Comparison of ENCODE assay signal across 8 cellular contexts in genomic region chr11:121293276-121293569, GRCh38. TPM values are rescaled to one million over a fixed set of nuclear protein-coding genes. Genes with fewer than 3 reads are reported as not detected.
DNase-seq lines count a peak whose midpoint lies in the region; FAIRE-seq and TF ChIP-seq lines count a peak whose summit lies in the region.

No MANE protein-coding gene starts in this region.

- peaks cover 5% of the 10 kb centered on the region for H3F3A ChIP-seq in neural progenitor cell (ENCODE audit: low read depth)

- H3K4me2 ChIP-seq in OCI-LY3 (ENCODE audit: low read length) (peak overlapping the region; percentile 86), endothelial cell of umbilical vein (ENCODE audit: insufficient read depth, low read length) (peak overlapping the region; percentile 89), neural progenitor cell (peak overlapping the region; percentile 87)

- TF ChIP-seq POLR2A in endothelial cell of umbilical vein (IDR thresholded peaks at IDR 0.05; ENCODE audit: low read depth, low read length), result no peak

- H3K9me1 ChIP-seq in endothelial cell of umbilical vein (replicated peaks; ENCODE audit: control insufficient read depth, extremely low read depth, insufficient read depth, low read length), result no peaks in the 10 kb centered on the region

- CTCF ChIA-PET in CD8-positive, alpha-beta memory T cell (lab: Charles Lee), result interaction anchor here (0.8 kb wide), 1 partner anchor 190 kb away, joined by 3 read pairs; no protein-coding TSS in a partner anchor
- CTCF ChIA-PET in endothelial cell of umbilical vein (lab: Charles Lee), result interaction anchor here (2.7 kb wide), 1 partner anchor 298 kb away, joined by 14 read pairs; no protein-coding TSS in a partner anchor

- no peaks in the 10 kb centered on the region for H3K27me3 ChIP-seq in CD8-positive, alpha-beta memory T cell (ENCODE audit: insufficient read depth, low read length, poor library complexity, severe bottlenecking)
- H3K27me3 ChIP-seq in OCI-LY3 (ENCODE audit: low read depth, low read length), result no peaks in the 10 kb centered on the region
- peaks cover 0 to 3% of the 10 kb centered on the region in 2 experiments for H3K27me3 ChIP-seq in endothelial cell of umbilical vein (ENCODE audit: control insufficient read depth in 2 of 2, insufficient read depth in 2 of 2, low read length in 2 of 2)
- H3K27me3 ChIP-seq in neural progenitor cell, result no peaks in the 10 kb centered on the region

- H4K20me1 ChIP-seq in OCI-LY3 (ENCODE audit: insufficient read depth, low read length) (peaks cover 49% of the 10 kb centered on the region), endothelial cell of umbilical vein (replicated peaks; ENCODE audit: control insufficient read depth, extremely low read depth, insufficient read depth, low read length) (peaks cover 1% of the 10 kb centered on the region), neural progenitor cell (ENCODE audit: low read depth) (peaks cover 34% of the 10 kb centered on the region)

- FAIRE-seq in endothelial cell of umbilical vein (lab: Jason Lieb, UNC), result peak; percentile 64

- H3K4me1 Mint-ChIP-seq in CD8-positive, alpha-beta memory T cell, result peaks cover 35 to 65% (median 52%) of the 10 kb centered on the region in 3 donors
- H3K4me1 Mint-ChIP-seq in neural progenitor cell, result peaks cover 29% of the 10 kb centered on the region

- H3K27ac Mint-ChIP-seq in CD8-positive, alpha-beta memory T cell, result peak overlapping the region; percentile 98 to 100 (median 99)
- peak overlapping the region; percentile 84 for H3K27ac Mint-ChIP-seq in neural progenitor cell

- TF ChIP-seq CTCF in OCI-LY3 (IDR thresholded peaks at IDR 0.05; ENCODE audit: low read depth, low read length) (no peak), endothelial cell of umbilical vein (IDR thresholded peaks at IDR 0.05; ENCODE audit: extremely low read depth in 1 of 2, insufficient read depth in 1 of 2, low read depth in 1 of 2, low read length in 2 of 2) (no peak), neural progenitor cell (IDR thresholded peaks at IDR 0.05) (no peak)

- BruUV-seq in endothelial cell of umbilical vein (replicated peaks; lab: Mats Ljungman, UMichigan), result no TSS peak

- H3K9ac ChIP-seq in OCI-LY3 (ENCODE audit: low read length) (peak overlapping the region; percentile 96), endothelial cell of umbilical vein (replicated peaks; ENCODE audit: extremely low read depth, insufficient read depth, low read length) (peak overlapping the region; percentile 75), neural progenitor cell (peak overlapping the region; percentile 68)

- no peak overlapping the region for H2AFZ ChIP-seq in OCI-LY3 (ENCODE audit: low read depth, low read length)
- peak overlapping the region; percentile 86 for H2AFZ ChIP-seq in endothelial cell of umbilical vein (ENCODE audit: low read depth, low read length)
- H2AFZ ChIP-seq in neural progenitor cell (replicated peaks), result peak overlapping the region; percentile 26

- POLR2A ChIA-PET in CD8-positive, alpha-beta memory T cell (lab: Charles Lee), result no interaction called here
- POLR2A ChIA-PET in endothelial cell of umbilical vein (lab: Charles Lee), result no interaction called here

- intact Hi-C loops in endothelial cell of umbilical vein (cut with micrococcal nuclease), result loop anchor here (2.0 to 10.0 kb wide), 4 partner anchors 174 to 958 kb away; partner anchors contain the start of gene ARHGEF12

- dilution Hi-C loops in endothelial cell of umbilical vein (cut with MboI; ENCODE audit: extremely low pct_ligation_motif_present, low sequenced_read_pairs), result no loop called here

- no peaks in the 10 kb centered on the region for H3K9me3 Mint-ChIP-seq in CD8-positive, alpha-beta memory T cell
- peaks cover 16% of the 10 kb centered on the region for H3K9me3 Mint-ChIP-seq in neural progenitor cell

- no peak for DNase-seq in CD8-positive, alpha-beta memory T cell
- DNase-seq in endothelial cell of umbilical vein (ENCODE audit: low read depth, low spot score), result peak; percentile 71
- no peak for DNase-seq in neural progenitor cell (ENCODE audit: low spot score)
- no peak for DNase-seq in NAMALWA (ENCODE audit: low spot score)
- DNase-seq in EL, result no peak
- DNase-seq in NCI-H748 treated with DMSO at 0.1 percent for 48 hours (lab: John Stamatoyannopoulos, UW), result no peak
- no peak for DNase-seq in NCI-H345 (lab: John Stamatoyannopoulos, UW)

- H3K9me3 ChIP-seq in CD8-positive, alpha-beta memory T cell (ENCODE audit: low read length), result no peaks in the 10 kb centered on the region
- H3K9me3 ChIP-seq in OCI-LY3 (ENCODE audit: insufficient read depth, low read length), result peaks cover 3% of the 10 kb centered on the region; the same call in 1 of the 2 replicates
- no peaks in the 10 kb centered on the region for H3K9me3 ChIP-seq in endothelial cell of umbilical vein (replicated peaks; ENCODE audit: control insufficient read depth, insufficient read depth, low read length)
- H3K9me3 ChIP-seq in neural progenitor cell (ENCODE audit: low read depth), result no peaks in the 10 kb centered on the region

- peaks cover 0 to 31% (median 0%) of the 10 kb centered on the region in 3 donors for H3K36me3 Mint-ChIP-seq in CD8-positive, alpha-beta memory T cell
- peaks cover 31% of the 10 kb centered on the region for H3K36me3 Mint-ChIP-seq in neural progenitor cell

- peak overlapping the region; percentile 76 for H3K4me3 ChIP-seq in CD8-positive, alpha-beta memory T cell (ENCODE audit: low read length)
- H3K4me3 ChIP-seq in OCI-LY3 (ENCODE audit: low read length), result peak overlapping the region; percentile 94
- peak overlapping the region; percentile 50 to 92 (median 86) for H3K4me3 ChIP-seq in endothelial cell of umbilical vein (replicated peaks in 1 of 3; ENCODE audit: insufficient read depth in 1 of 3, low read depth in 1 of 3, low read length in 3 of 3)
- H3K4me3 ChIP-seq in neural progenitor cell, result peak overlapping the region; percentile 64

- H3K79me2 ChIP-seq in OCI-LY3 (ENCODE audit: low read length) (peaks cover 56% of the 10 kb centered on the region), endothelial cell of umbilical vein (ENCODE audit: control insufficient read depth, insufficient read depth, low read length) (peaks cover 53% of the 10 kb centered on the region), neural progenitor cell (ENCODE audit: low read depth) (peaks cover 55% of the 10 kb centered on the region)

- peaks cover 0 to 5% of the 10 kb centered on the region in 2 donors for H3K27me3 Mint-ChIP-seq in CD8-positive, alpha-beta memory T cell
- H3K27me3 Mint-ChIP-seq in neural progenitor cell (ENCODE audit: insufficient read depth, low read depth), result peaks cover 2% of the 10 kb centered on the region

- H3K4me1 ChIP-seq in CD8-positive, alpha-beta memory T cell (ENCODE audit: insufficient read depth, low read length), result peaks cover 20% of the 10 kb centered on the region
- H3K4me1 ChIP-seq in OCI-LY3 (ENCODE audit: low read length), result peaks cover 20% of the 10 kb centered on the region
- peaks cover 15% of the 10 kb centered on the region for H3K4me1 ChIP-seq in endothelial cell of umbilical vein (ENCODE audit: control insufficient read depth, extremely low read depth, insufficient read depth, low read length)
- H3K4me1 ChIP-seq in neural progenitor cell, result peaks cover 32% of the 10 kb centered on the region

- H3K27ac ChIP-seq in CD8-positive, alpha-beta memory T cell (ENCODE audit: low read depth, low read length), result peak overlapping the region; percentile 78
- H3K27ac ChIP-seq in OCI-LY3 (ENCODE audit: low read length), result peak overlapping the region; percentile 96
- peak overlapping the region; percentile 58 for H3K27ac ChIP-seq in endothelial cell of umbilical vein (ENCODE audit: insufficient read depth, low read depth, low read length)
- H3K27ac ChIP-seq in neural progenitor cell, result peak overlapping the region; percentile 27

- peak overlapping the region; percentile 91 to 99 (median 94) for H3K4me3 Mint-ChIP-seq in CD8-positive, alpha-beta memory T cell
- peak overlapping the region; percentile 95 for H3K4me3 Mint-ChIP-seq in neural progenitor cell

- H3K36me3 ChIP-seq in CD8-positive, alpha-beta memory T cell (ENCODE audit: insufficient read depth, low read length), result no peaks in the 10 kb centered on the region
- H3K36me3 ChIP-seq in OCI-LY3 (replicated peaks; ENCODE audit: low read depth, low read length), result peaks cover 34% of the 10 kb centered on the region
- H3K36me3 ChIP-seq in endothelial cell of umbilical vein (ENCODE audit: control insufficient read depth in 2 of 2, extremely low read depth in 1 of 2, insufficient read depth in 2 of 2, low read length in 2 of 2), result no peaks in the 10 kb centered on the region
- no peaks in the 10 kb centered on the region for H3K36me3 ChIP-seq in neural progenitor cell

TF ChIP-seq in endothelial cell of umbilical vein, 7 proteins besides CTCF, POLR2A, EP300 and RAD21:
- no peak for TF ChIP-seq EZH2 (IDR thresholded peaks at IDR 0.05; ENCODE audit: borderline replicate concordance, low read depth, low read length, severe bottlenecking)
- TF ChIP-seq FOS (IDR thresholded peaks at IDR 0.05; ENCODE audit: borderline replicate concordance, insufficient read depth, low read length), result no peak
- no peak for TF ChIP-seq MYC (IDR thresholded peaks at IDR 0.05; ENCODE audit: low read depth, low read length)
- no peak for TF ChIP-seq MAX (IDR thresholded peaks at IDR 0.05; ENCODE audit: insufficient read depth, insufficient read length)
- TF ChIP-seq GATA2 (IDR thresholded peaks at IDR 0.05; ENCODE audit: insufficient read depth, insufficient read length, low read depth, low read length), result no peak
- no peak for TF ChIP-seq JUN (IDR thresholded peaks at IDR 0.05; ENCODE audit: borderline replicate concordance, insufficient read depth, insufficient read length, low read depth)
- TF ChIP-seq POLR2AphosphoS5 (IDR thresholded peaks at IDR 0.05; ENCODE audit: insufficient read depth, low read depth, low read length), result no peak

RNA-seq across cellular contexts. Expression of gene SC5D, which starts 0.7 kb away (rescaled TPM):
- total RNA-seq in CD8-positive, alpha-beta memory T cell, result 10 to 100 TPM; 21.9 to 23.6 TPM
- 7.8 TPM for polyA plus RNA-seq in CD8-positive, alpha-beta memory T cell
- 40.0 and 40.2 TPM in 2 replicates for total RNA-seq in endothelial cell of umbilical vein
- 30.5 and 37.1 TPM in 2 replicates for polyA plus RNA-seq in endothelial cell of umbilical vein
- polyA plus RNA-seq in endothelial cell of umbilical vein (2011; cell fraction: cytosol; rRNA removed), result 21.4 and 25.7 TPM in 2 replicates
- 22.1 and 22.3 TPM in 2 replicates for polyA plus RNA-seq in endothelial cell of umbilical vein (2011; cell fraction: nucleus; rRNA removed)
- 42.1 and 77.4 TPM in 2 replicates for polyA plus RNA-seq in endothelial cell of umbilical vein (2012)
- 183 and 210 TPM in 2 replicates for polyA minus RNA-seq in endothelial cell of umbilical vein
- polyA minus RNA-seq in endothelial cell of umbilical vein (2011; cell fraction: cytosol; rRNA and poly(A)+ RNA removed), result 20.9 TPM
- polyA minus RNA-seq in endothelial cell of umbilical vein (2011; cell fraction: nucleus; rRNA and poly(A)+ RNA removed), result 18.6 and 57.3 TPM in 2 replicates
- 43.3 and 80.7 TPM in 2 replicates for total RNA-seq in neural progenitor cell (ENCODE audit: low replicate concordance)

Comparison
In these comparisons a context has a peak if more than half of its experiments do, and no peak if none do; other contexts are left out.
1. H3K27ac ChIP-seq: peak in every context shown above with its lines; median percentile 96 in OCI-LY3; 78 in CD8-positive, alpha-beta memory T cell; 58 in endothelial cell of umbilical vein; 27 in neural progenitor cell.